Comparison of ENCODE assay signal across 34 cellular contexts in genomic region chr9:102941868-102942267, GRCh38. TPM values are rescaled to one million over a fixed set of nuclear protein-coding genes. Genes with fewer than 3 reads are reported as not detected.
"Had no signal": no experiment of that assay in that cellular context is flagged by ENCODE, and none has a peak within 500 bp of the region (broad histone marks: within the 10 kb centered on the region; RNA-seq: fewer than 3 reads in every experiment).

No MANE protein-coding gene starts in this region.

- FAIRE-seq: endometrium, islet of Langerhans, keratinocyte had no signal

- H3K9me3 ChIP-seq: esophagus squamous epithelium, gastrocnemius medialis, lower lobe of right lung, mucosa of descending colon had no signal

- H3K4me3 ChIP-seq: esophagus squamous epithelium, gastrocnemius medialis, heart right ventricle, left lung, lower lobe of right lung, mucosa of descending colon had no signal

- H3K27ac ChIP-seq: epithelial cell of prostate, esophagus squamous epithelium, gastrocnemius medialis, heart right ventricle, left lung, lower lobe of right lung had no signal

- ATAC-seq: effector memory CD8-positive, alpha-beta T cell; esophagus mucosa; gastrocnemius medialis; heart right ventricle; left cardiac atrium; left lung; left ventricle myocardium superior; lower lobe of right lung; mucosa of descending colon; naive thymus-derived CD8-positive, alpha-beta T cell had no signal

- H3K4me1 ChIP-seq: esophagus squamous epithelium, gastrocnemius medialis, heart right ventricle, left lung, lower lobe of right lung had no signal

- H3K36me3 ChIP-seq: esophagus squamous epithelium, gastrocnemius medialis, heart right ventricle, left lung, lower lobe of right lung had no signal

- DNase-seq: cortex of kidney; effector CD8-positive, alpha-beta T cell; effector memory CD8-positive, alpha-beta T cell; endodermal cell; erythroblast; esophagus squamous epithelium; foreskin fibroblast; foreskin melanocyte; gastrocnemius medialis; glutamatergic neuron; head of caudate nucleus; heart right ventricle; hippocampal formation; left cardiac atrium; left lung; left ventricle myocardium superior; lower lobe of right lung; mesenchymal stem cell; mucosa of descending colon; naive B cell; naive thymus-derived CD8-positive, alpha-beta T cell had no signal

- H3K27me3 ChIP-seq: esophagus squamous epithelium, gastrocnemius medialis, heart right ventricle, left lung had no signal

RNA-seq across cellular contexts. Expression of gene CYLC2, which starts 53.3 kb away (rescaled TPM):
- total RNA-seq: dermis microvascular lymphatic vessel endothelial cell; endodermal cell; esophagus mucosa; esophagus squamous epithelium; gastrocnemius medialis; glomerular endothelial cell; heart right ventricle; kidney epithelial cell; left cardiac atrium; left lung; left ventricle myocardium superior; lower leg skin; lower lobe of right lung; lung microvascular endothelial cell; mesenteric fat pad; mesothelial cell of epicardium; mucosa of descending colon; myocyte; naive thymus-derived CD8-positive, alpha-beta T cell had no signal
- polyA plus RNA-seq: heart right ventricle; keratinocyte; naive thymus-derived CD8-positive, alpha-beta T cell had no signal
